Comparison of ENCODE assay signal across 8 cellular contexts in the genomic region with DNA sequence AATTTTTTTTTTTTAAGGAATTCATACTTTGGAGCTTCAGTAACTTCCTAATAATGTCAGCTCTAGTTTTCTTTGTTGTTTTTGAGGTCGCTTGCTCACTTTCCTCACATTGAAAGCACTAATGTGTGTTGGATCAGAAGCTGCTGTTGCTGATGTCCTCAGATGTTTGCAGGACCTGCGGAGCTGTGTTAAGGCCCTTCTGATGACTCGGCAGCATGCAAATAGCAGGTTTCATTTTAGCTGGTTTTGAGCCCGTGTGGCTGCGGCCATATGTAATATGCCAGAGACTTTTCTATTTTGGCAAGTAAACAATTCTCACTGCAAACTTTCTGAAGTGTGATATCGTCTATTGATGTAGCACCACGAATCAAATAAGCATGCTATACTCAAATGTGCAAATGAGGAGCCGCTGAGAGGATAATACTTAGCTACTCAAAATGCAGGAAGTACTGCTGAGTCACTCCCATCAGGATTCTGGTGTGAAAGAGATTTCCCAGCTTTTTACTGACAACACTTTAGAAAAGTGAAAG.
DNase-seq lines count a peak whose midpoint lies in the region; ATAC-seq and TF ChIP-seq lines count a peak whose summit lies in the region.

No MANE protein-coding gene starts in this region.

- POLR2A ChIA-PET in GM10248 (lab: Yijun Ruan, JAX): no interaction called here

- no peak overlapping the region for H2BK5ac ChIP-seq in trophoblast cell (ENCODE audit: low read depth, low read length, poor library complexity)

- intact Hi-C loops in prostate gland (cut with DNase I): no loop called here

- H3K4me1 ChIP-seq in OCI-LY3 (ENCODE audit: low read length) (peaks cover 10% of the 10 kb centered on the region), prostate gland (replicated peaks) (no peaks in the 10 kb centered on the region), trophoblast cell (ENCODE audit: control insufficient read depth in 1 of 2, insufficient read depth in 2 of 2, low read length in 2 of 2) (no peaks in the 10 kb centered on the region)

- H3K4me3 ChIP-seq in OCI-LY3 (ENCODE audit: low read length) (peak overlapping the region; percentile 56), fibroblast of pulmonary artery (replicated peaks; ENCODE audit: low read depth, low read length) (peak overlapping the region; percentile 37), prostate gland (no peak overlapping the region), trophoblast cell (ENCODE audit: low read depth, low read length) (no peak overlapping the region)

- H3K27me3 ChIP-seq in OCI-LY3 (ENCODE audit: low read depth, low read length) (peaks cover 14% of the 10 kb centered on the region), prostate gland (replicated peaks; ENCODE audit: insufficient read depth) (no peaks in the 10 kb centered on the region), trophoblast cell (ENCODE audit: insufficient read depth, low read length) (no peaks in the 10 kb centered on the region)

- 31% methylated on average over 8 of the region's 8 CpGs for WGBS in prostate gland
- no CpG with 5 or more reads among the region's 8 CpGs for WGBS in trophoblast cell (ENCODE audit: extremely low coverage, insufficient coverage, insufficient read length)

- CTCF ChIA-PET in GM10248 (lab: Yijun Ruan, JAX): interaction anchor here (1.0 to 1.6 kb wide), 3 partner anchors 10 to 68 kb away, joined by 4 to 7 read pairs (median 4); no protein-coding TSS in a partner anchor

- TF ChIP-seq POLR2A in prostate gland (IDR thresholded peaks at IDR 0.05): no peak

- no peak overlapping the region for H3K4ac ChIP-seq in trophoblast cell (ENCODE audit: low read depth, low read length)

- no peaks in the 10 kb centered on the region for H3K9me3 ChIP-seq in OCI-LY3 (ENCODE audit: insufficient read depth, low read length)
- H3K9me3 ChIP-seq in prostate gland: no peaks in the 10 kb centered on the region
- no peaks in the 10 kb centered on the region for H3K9me3 ChIP-seq in trophoblast cell (ENCODE audit: insufficient read depth, low read depth, low read length)

- H3K23ac ChIP-seq in trophoblast cell (ENCODE audit: low read length): no peak overlapping the region

- no peak overlapping the region for H4K91ac ChIP-seq in trophoblast cell (ENCODE audit: low read depth, low read length)

- no peak overlapping the region for H2AK5ac ChIP-seq in trophoblast cell (ENCODE audit: low read length)

- peak overlapping the region; percentile 72 for H3K4me2 ChIP-seq in OCI-LY3 (ENCODE audit: low read length)
- H3K4me2 ChIP-seq in trophoblast cell (ENCODE audit: low read length): no peak overlapping the region

- no peak overlapping the region for H2BK120ac ChIP-seq in trophoblast cell (ENCODE audit: insufficient read depth, low read length, poor library complexity)

- no peak overlapping the region for H3K18ac ChIP-seq in trophoblast cell (ENCODE audit: low read length)

- H3K79me1 ChIP-seq in trophoblast cell (ENCODE audit: low read length): no peaks in the 10 kb centered on the region

- peak; percentile 97 for ATAC-seq in HG02571 (IDR thresholded peaks at IDR 0.05; ENCODE audit: unreplicated experiment)

- DNase-seq in GM10248 (ENCODE audit: extremely low spot score): peak; percentile 48
- DNase-seq in fibroblast of pulmonary artery (ENCODE audit: low read depth): peak; percentile 78
- DNase-seq in prostate gland (ENCODE audit: low spot score): no peak
- no peak for DNase-seq in NCI-H1436 (lab: John Stamatoyannopoulos, UW)
- DNase-seq in islet precursor cell: no peak
- DNase-seq in trophoblast cell: no peak

- no peak overlapping the region for H4K8ac ChIP-seq in trophoblast cell (ENCODE audit: low read depth, low read length)

- H3K9ac ChIP-seq in OCI-LY3 (ENCODE audit: low read length): 0 out of 2 replicates have a peak overlapping the region, but pooled peaks have one; percentile 10
- H3K9ac ChIP-seq in trophoblast cell (ENCODE audit: low read length): no peak overlapping the region

- peak overlapping the region; percentile 93 for H2AFZ ChIP-seq in OCI-LY3 (ENCODE audit: low read depth, low read length)
- no peak overlapping the region for H2AFZ ChIP-seq in trophoblast cell (ENCODE audit: insufficient read depth, low read length, poor library complexity)

- H3K79me2 ChIP-seq in OCI-LY3 (ENCODE audit: low read length) (no peaks in the 10 kb centered on the region), trophoblast cell (ENCODE audit: control insufficient read depth, insufficient read depth, low read length, poor library complexity) (no peaks in the 10 kb centered on the region)

- no peak overlapping the region for H4K12ac ChIP-seq in trophoblast cell (ENCODE audit: low read depth, low read length)

- no peak overlapping the region for H3K14ac ChIP-seq in trophoblast cell (ENCODE audit: low read length)

- no peaks in the 10 kb centered on the region for H4K20me1 ChIP-seq in OCI-LY3 (ENCODE audit: insufficient read depth, low read length)

- H2BK12ac ChIP-seq in trophoblast cell (ENCODE audit: low read length): no peak overlapping the region

- H3K27ac ChIP-seq in OCI-LY3 (ENCODE audit: low read length) (no peak overlapping the region), prostate gland (peak overlapping the region; percentile 9 to 44), trophoblast cell (ENCODE audit: low read depth, low read length) (no peak overlapping the region)

- no peaks in the 10 kb centered on the region for H3K36me3 ChIP-seq in OCI-LY3 (replicated peaks; ENCODE audit: low read depth, low read length)
- peaks cover 0 to 10% of the 10 kb centered on the region in 2 donors for H3K36me3 ChIP-seq in prostate gland
- H3K36me3 ChIP-seq in trophoblast cell (ENCODE audit: control insufficient read depth in 1 of 2, insufficient read depth in 2 of 2, low read length in 2 of 2): peaks cover 29 to 47% of the 10 kb centered on the region in 2 experiments

- TF ChIP-seq CTCF in GM10248 (IDR thresholded peaks at IDR 0.05; ENCODE audit: control extremely low read depth, extremely low read depth, low read depth, missing control alignments) (no peak), OCI-LY3 (IDR thresholded peaks at IDR 0.05; ENCODE audit: low read depth, low read length) (no peak), fibroblast of pulmonary artery (IDR thresholded peaks at IDR 0.05; ENCODE audit: low read length, missing control alignments) (no peak), prostate gland (IDR thresholded peaks at IDR 0.05) (no peak)

Comparison
In these comparisons a context has a peak if more than half of its experiments do, and no peak if none do; other contexts are left out.
1. DNase-seq: peak in GM10248 (single experiment) and fibroblast of pulmonary artery (single experiment); none in prostate gland (single experiment), NCI-H1436 (single experiment), islet precursor cell (single experiment) and trophoblast cell (0 of 2).
2. H3K27ac ChIP-seq: peak in prostate gland (2 of 2); none in OCI-LY3 (single experiment) and trophoblast cell (single experiment).
3. H3K4me3 ChIP-seq: peak in OCI-LY3 (single experiment) and fibroblast of pulmonary artery (single experiment); none in prostate gland (0 of 2) and trophoblast cell (single experiment).